Comparison of ENCODE assay signal across 14 cellular contexts in genomic region chr11:69217276-69218105, GRCh38.
DNase-seq lines count a peak whose midpoint lies in the region; ATAC-seq, FAIRE-seq and TF ChIP-seq lines count a peak whose summit lies in the region.
"Had no signal": no experiment of that assay in that cellular context is flagged by ENCODE, and none has a peak within 500 bp of the region (broad histone marks: within the 10 kb centered on the region; RNA-seq: fewer than 3 reads in every experiment).

No MANE protein-coding gene starts in this region.

- H4K5ac ChIP-seq in H1 (ENCODE audit: insufficient read length, low read depth, low read length): no peak overlapping the region

- no peak overlapping the region for H3K4ac ChIP-seq in H1 (replicated peaks; ENCODE audit: insufficient read length, low read depth, low read length)

- no peak overlapping the region for H3K23ac ChIP-seq in H1 (ENCODE audit: insufficient read length)

- no peak overlapping the region for H2AFZ ChIP-seq in H1 (ENCODE audit: low read length)

- H3K4me1 ChIP-seq in H1 (replicated peaks in 1 of 4; ENCODE audit: control insufficient read depth in 3 of 4, insufficient read depth in 4 of 4, low read length in 3 of 4) (no peaks in the 10 kb centered on the region), pancreas (no peaks in the 10 kb centered on the region)

- TF ChIP-seq RAD21 in H1 (IDR thresholded peaks at IDR 0.05 in 1 of 2, conservative IDR thresholded peaks at IDR 0.05 in 1 of 2; ENCODE audit: low read depth in 2 of 2, low read length in 2 of 2): no peak

- H4K91ac ChIP-seq in H1 (replicated peaks; ENCODE audit: insufficient read length, low read length): no peak overlapping the region

- no peak overlapping the region for H3K14ac ChIP-seq in H1 (ENCODE audit: insufficient read length)

- H3K79me2 ChIP-seq in H1 (ENCODE audit: control insufficient read depth in 1 of 2, insufficient read depth in 2 of 2, low read length in 2 of 2): no peaks in the 10 kb centered on the region

- no peak overlapping the region for H3K9ac ChIP-seq in H1 (replicated peaks in 1 of 4; ENCODE audit: extremely low read depth in 1 of 4, low read depth in 3 of 4, low read length in 3 of 4)

- H2AK5ac ChIP-seq in H1 (ENCODE audit: low read depth, low read length): no peak overlapping the region

- H3K27ac ChIP-seq in H1 (ENCODE audit: low read depth, low read length) (no peak overlapping the region), pancreas (no peak overlapping the region)

- TF ChIP-seq CTCF in H1 (IDR thresholded peaks at IDR 0.05; ENCODE audit: control extremely low read depth in 1 of 3, insufficient read depth in 1 of 3, low read depth in 1 of 3, low read length in 3 of 3) (no peak), pancreas (IDR thresholded peaks at IDR 0.05) (no peak)

- no peaks in the 10 kb centered on the region for H3K9me3 ChIP-seq in MG63
- H3K9me3 ChIP-seq in H1 (ENCODE audit: insufficient read depth in 2 of 2, low read depth in 1 of 2, low read length in 1 of 2): no peaks in the 10 kb centered on the region
- H3K9me3 ChIP-seq in pancreas: no peaks in the 10 kb centered on the region

- DNase-seq in Ammon's horn (ENCODE audit: low spot score): peak; percentile 56
- DNase-seq in MG63: peak; percentile 45
- DNase-seq in H1 (ENCODE audit: low read depth in 1 of 2, low spot score in 2 of 2): peak in 1 of 2 experiments; percentile 19
- peak in 2 of 6 donors; percentile 23 to 54 for DNase-seq in pancreas
- no peak for DNase-seq in amniotic stem cell (lab: John Stamatoyannopoulos, UW)
- DNase-seq in NCI-H82 treated with DMSO at 0.1 percent for 48 hours (lab: John Stamatoyannopoulos, UW; ENCODE audit: unreplicated experiment): no peak
- DNase-seq in activated CD4-positive, alpha-beta T cell treated with anti-CD3 and anti-CD28 coated beads, Interleukin-2, amount 50 U/mL, for 4 hours: no peak
- no peak for DNase-seq in activated CD4-positive, CD25-positive, alpha-beta regulatory T cell treated with anti-CD3 and anti-CD28 coated beads, Interleukin-2, amount 50 U/mL, for 72 hours
- DNase-seq: EL, NCI-H1105 treated with DMSO at 0.1 percent for 48 hours, NCI-H510A, occipital lobe had no signal

- no peak overlapping the region for H3K4me2 ChIP-seq in H1 (ENCODE audit: insufficient read depth in 1 of 2, low read depth in 2 of 2, low read length in 2 of 2)

- H3K56ac ChIP-seq in H1 (replicated peaks; ENCODE audit: insufficient read length, low read depth, low read length): no peak overlapping the region

- H2BK5ac ChIP-seq in H1 (ENCODE audit: low read depth, low read length): no peak overlapping the region

- no peaks in the 10 kb centered on the region for H4K20me1 ChIP-seq in H1 (replicated peaks in 1 of 2; ENCODE audit: control insufficient read depth in 1 of 2, insufficient read depth in 2 of 2, low read length in 2 of 2)

- TF ChIP-seq EP300 in H1 (IDR thresholded peaks at IDR 0.05; ENCODE audit: borderline replicate concordance in 1 of 2, low read depth in 2 of 2, low read length in 2 of 2): no peak

- H3K27me3 ChIP-seq in MG63: no peaks in the 10 kb centered on the region
- no peaks in the 10 kb centered on the region; a peak in 1 of 7 replicates for H3K27me3 ChIP-seq in H1 (replicated peaks in 1 of 4; ENCODE audit: control insufficient read depth in 3 of 4, extremely low read depth in 1 of 4, insufficient read depth in 3 of 4, low read length in 3 of 4)
- H3K27me3 ChIP-seq in pancreas: no peaks in the 10 kb centered on the region

- no peak overlapping the region for H2BK12ac ChIP-seq in H1 (ENCODE audit: low read depth, low read length)

- intact Hi-C loops in pancreas (cut with DNase I): no loop called here

- POLR2A ChIA-PET in H1 (lab: Charles Lee; ENCODE audit: partially characterized antibody): no interaction called here

- no peak overlapping the region for H3K18ac ChIP-seq in H1 (ENCODE audit: extremely low read depth, low read length)

- WGBS in H1 (ENCODE audit: extremely low coverage in 1 of 2, insufficient coverage in 1 of 2, insufficient read length in 1 of 2, insufficient replicate concordance in 2 of 2, low coverage in 1 of 2, low lambda C conversion rate in 2 of 2, missing lambda C conversion rate in 1 of 2), 2 experiments: 90% methylated on average over 9 of the region's 9 CpGs; no CpG with 5 or more reads in 1 of the 2 experiments
- WGBS in pancreas, 2 donors: 59 to 60% methylated on average over 9 of the region's 9 CpGs

- H3K4me3 ChIP-seq in MG63: no peak overlapping the region
- H3K4me3 ChIP-seq in H1 (ENCODE audit: extremely low read depth in 1 of 4, insufficient read depth in 2 of 4, low read depth in 3 of 4, low read length in 4 of 4): no peak overlapping the region
- no peak overlapping the region for H3K4me3 ChIP-seq in pancreas

- peak; percentile 33 to 78 (median 64) for ATAC-seq in pancreas
- ATAC-seq: esophagus mucosa had no signal

- no peaks in the 10 kb centered on the region; the same call in 1 of the 2 replicates for H3K23me2 ChIP-seq in H1 (ENCODE audit: low read depth, low read length)

- no peaks in the 10 kb centered on the region for H3K36me3 ChIP-seq in MG63
- no peaks in the 10 kb centered on the region for H3K36me3 ChIP-seq in H1 (ENCODE audit: control insufficient read depth in 2 of 4, insufficient read depth in 4 of 4, low read length in 3 of 4)
- no peaks in the 10 kb centered on the region for H3K36me3 ChIP-seq in pancreas

- no peak overlapping the region for H2BK20ac ChIP-seq in H1 (ENCODE audit: low read length)

- FAIRE-seq in H1 (lab: Jason Lieb, UNC): no peak
- FAIRE-seq in pancreas (lab: Jason Lieb, UNC): no peak
- FAIRE-seq: GM12891 had no signal

- H3K79me1 ChIP-seq in H1 (ENCODE audit: low read depth, low read length): no peaks in the 10 kb centered on the region

- no peak overlapping the region for H2BK120ac ChIP-seq in H1 (replicated peaks; ENCODE audit: low read depth, low read length)

- peak overlapping the region; percentile 62; the same call in 1 of the 2 replicates for H4K8ac ChIP-seq in H1 (ENCODE audit: extremely low read depth, insufficient read depth, low read length)

- H2BK15ac ChIP-seq in H1 (ENCODE audit: low read length): no peak overlapping the region

- CTCF ChIA-PET in H1 (lab: Charles Lee; ENCODE audit: partially characterized antibody): no interaction called here

- TF ChIP-seq POLR2A in H1 (IDR thresholded peaks at IDR 0.05; ENCODE audit: control extremely low read depth in 1 of 2, low read depth in 2 of 2, low read length in 2 of 2): no peak

TF ChIP-seq in H1, 55 proteins besides CTCF, POLR2A, EP300 and RAD21:
- no peak for TF ChIP-seq BACH1 (IDR thresholded peaks at IDR 0.05; ENCODE audit: low read length)
- no peak for TF ChIP-seq SIRT6 (IDR thresholded peaks at IDR 0.05; ENCODE audit: low read length)
- TF ChIP-seq NRF1 (IDR thresholded peaks at IDR 0.05; ENCODE audit: low read depth, low read length): no peak

Comparison
In these comparisons a context has a peak if more than half of its experiments do, and no peak if none do; other contexts are left out.
1. DNase-seq: peak in Ammon's horn (single experiment) and MG63 (single experiment); none in amniotic stem cell (single experiment), NCI-H82 treated with DMSO at 0.1 percent for 48 hours (single experiment), activated CD4-positive, alpha-beta T cell treated with anti-CD3 and anti-CD28 coated beads, Interleukin-2, amount 50 U/mL, for 4 hours (0 of 2) and activated CD4-positive, CD25-positive, alpha-beta regulatory T cell treated with anti-CD3 and anti-CD28 coated beads, Interleukin-2, amount 50 U/mL, for 72 hours (single experiment).